In the genomic region with DNA sequence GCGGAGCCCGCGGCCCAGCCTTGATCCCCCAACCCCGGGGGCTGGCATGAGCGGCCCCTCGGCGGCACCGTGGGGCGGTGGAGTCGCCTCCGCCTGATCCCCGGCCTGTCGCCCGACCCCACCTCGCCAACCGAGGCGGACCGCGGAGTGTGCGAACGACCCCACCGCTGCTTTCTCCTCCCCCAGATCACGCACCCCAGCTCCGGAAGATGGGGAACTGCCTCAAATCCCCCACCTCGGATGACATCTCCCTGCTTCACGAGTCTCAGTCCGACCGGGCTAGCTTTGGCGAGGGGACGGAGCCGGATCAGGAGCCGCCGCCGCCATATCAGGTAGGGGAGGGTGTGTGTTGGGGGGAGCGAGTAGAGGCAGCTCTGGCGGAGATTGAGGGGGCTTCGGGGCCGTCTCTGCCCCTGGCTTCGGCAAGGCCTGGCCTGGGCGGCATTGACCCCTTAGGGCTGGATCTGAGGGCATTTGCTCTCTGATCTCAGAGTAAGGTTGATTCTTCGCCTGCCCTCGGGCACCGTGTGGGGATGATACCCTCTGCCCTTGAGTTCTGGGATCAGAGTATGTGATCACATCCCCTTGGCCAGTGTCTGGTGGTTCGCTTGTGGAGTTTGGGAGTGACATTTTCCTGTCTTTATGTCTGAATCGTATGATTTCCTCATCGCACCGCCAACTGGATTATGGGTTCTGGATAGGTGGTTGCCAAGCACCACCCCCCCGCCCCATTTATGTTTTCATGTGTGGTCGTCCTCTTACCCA, we compare ENCODE assay signal across 8 cellular contexts. TPM values are rescaled to one million over a fixed set of nuclear protein-coding genes. Genes with fewer than 3 reads are reported as not detected.
DNase-seq lines count a peak whose midpoint lies in the region; ATAC-seq and TF ChIP-seq lines count a peak whose summit lies in the region.

No MANE protein-coding gene starts in this region.

- H3K27ac Mint-ChIP-seq in activated CD4-positive, alpha-beta memory T cell treated with anti-CD3 and anti-CD28 coated beads for 36 hours = no peak overlapping the region
- H3K27ac Mint-ChIP-seq in endodermal cell = no peak overlapping the region

- 0% methylated on average over 5 to 49 of the region's 49 CpGs for WGBS in endodermal cell (ENCODE audit: insufficient coverage in 1 of 2, insufficient read length in 1 of 2), 2 experiments
- 0% methylated on average over 23 to 31 of the region's 49 CpGs for WGBS in mesodermal cell (ENCODE audit: insufficient coverage in 2 of 2), 2 experiments

- POLR2A ChIA-PET in GM10248 (lab: Yijun Ruan, JAX) = interaction anchor here (0.6 to 1.2 kb wide), 4 partner anchors 10 to 1175 kb away, joined by 3 to 6 read pairs (median 4); a partner anchor contains a TSS
- POLR2A ChIA-PET in activated CD4-positive, alpha-beta memory T cell treated with anti-CD3 and anti-CD28 coated beads for 36 hours (lab: Charles Lee) = interaction anchor here (1.2 to 1.6 kb wide), 3 partner anchors 11 to 60 kb away, joined by 3 to 5 read pairs (median 3); no protein-coding TSS in a partner anchor

- H3K27ac ChIP-seq in endodermal cell (ENCODE audit: low read depth, low read length) = peak overlapping the region; percentile 86
- peak overlapping the region; percentile 77 for H3K27ac ChIP-seq in mesodermal cell (ENCODE audit: low read depth, low read length, severe bottlenecking)

- intact Hi-C loops in activated CD4-positive, alpha-beta memory T cell treated with anti-CD3 and anti-CD28 coated beads for 36 hours (cut with micrococcal nuclease) = loop anchor here (1.0 to 5.0 kb wide), 5 partner anchors 22 to 1131 kb away; a partner anchor contains a TSS

- CTCF ChIA-PET in GM10248 (lab: Yijun Ruan, JAX) = interaction anchor here (1.1 to 2.1 kb wide), 5 partner anchors 27 to 60 kb away, joined by 3 to 7 read pairs (median 5); no protein-coding TSS in a partner anchor
- CTCF ChIA-PET in activated CD4-positive, alpha-beta memory T cell treated with anti-CD3 and anti-CD28 coated beads for 36 hours (lab: Charles Lee) = interaction anchor here (0.6 to 2.7 kb wide), 5 partner anchors 28 to 269 kb away, joined by 3 to 13 read pairs (median 3); no protein-coding TSS in a partner anchor

- H3K4me3 Mint-ChIP-seq in activated CD4-positive, alpha-beta memory T cell treated with anti-CD3 and anti-CD28 coated beads for 36 hours = no peak overlapping the region
- H3K4me3 Mint-ChIP-seq in endodermal cell = no peak overlapping the region

- H3K27me3 ChIP-seq in endodermal cell (ENCODE audit: control insufficient read depth, insufficient read depth, low read length, poor library complexity, severe bottlenecking) = no peaks in the 10 kb centered on the region

- no peaks in the 10 kb centered on the region for H3K27me3 Mint-ChIP-seq in activated CD4-positive, alpha-beta memory T cell treated with anti-CD3 and anti-CD28 coated beads for 36 hours
- peaks cover 3% of the 10 kb centered on the region for H3K27me3 Mint-ChIP-seq in endodermal cell (ENCODE audit: insufficient read depth)

- H3K4me1 Mint-ChIP-seq in activated CD4-positive, alpha-beta memory T cell treated with anti-CD3 and anti-CD28 coated beads for 36 hours (ENCODE audit: low read depth) = peaks cover 44% of the 10 kb centered on the region
- H3K4me1 Mint-ChIP-seq in endodermal cell = peaks cover 30% of the 10 kb centered on the region

- no peaks in the 10 kb centered on the region for H3K9me3 ChIP-seq in endodermal cell (ENCODE audit: control insufficient read depth, low read length)
- H3K9me3 ChIP-seq in mesodermal cell (ENCODE audit: control insufficient read depth, low read length) = no peaks in the 10 kb centered on the region

- no peaks in the 10 kb centered on the region for H3K36me3 Mint-ChIP-seq in activated CD4-positive, alpha-beta memory T cell treated with anti-CD3 and anti-CD28 coated beads for 36 hours
- H3K36me3 Mint-ChIP-seq in endodermal cell (ENCODE audit: low read depth) = peaks cover 6% of the 10 kb centered on the region

- no peaks in the 10 kb centered on the region for H3K36me3 ChIP-seq in endodermal cell (ENCODE audit: control insufficient read depth, insufficient read depth, low read length)
- peaks cover 15% of the 10 kb centered on the region for H3K36me3 ChIP-seq in mesodermal cell (ENCODE audit: control insufficient read depth, insufficient read depth, low read length)

- no peak for TF ChIP-seq CTCF in GM10248 (IDR thresholded peaks at IDR 0.05; ENCODE audit: control extremely low read depth, extremely low read depth, low read depth, missing control alignments)
- no peak for TF ChIP-seq CTCF in endodermal cell (conservative IDR thresholded peaks at IDR 0.05)

- peak overlapping the region; percentile 91 for H3K9ac ChIP-seq in endodermal cell (ENCODE audit: extremely low read depth, low read length, poor library complexity, severe bottlenecking)

- no peaks in the 10 kb centered on the region for H3K9me3 Mint-ChIP-seq in activated CD4-positive, alpha-beta memory T cell treated with anti-CD3 and anti-CD28 coated beads for 36 hours
- H3K9me3 Mint-ChIP-seq in endodermal cell = no peaks in the 10 kb centered on the region

- peak; percentile 1 for ATAC-seq in HG02623 (IDR thresholded peaks at IDR 0.05; ENCODE audit: unreplicated experiment)

- peak; percentile 33 for DNase-seq in GM10248 (ENCODE audit: extremely low spot score)
- DNase-seq in NCI-H1694 (lab: John Stamatoyannopoulos, UW) = peak; percentile 22
- DNase-seq in activated CD4-positive, alpha-beta memory T cell treated with anti-CD3 and anti-CD28 coated beads for 36 hours = peak; percentile 54
- DNase-seq in endodermal cell = peak; percentile 78
- DNase-seq in stimulated activated CD8-positive, alpha-beta memory T cell treated with anti-CD3 and anti-CD28 coated beads, Interleukin-7, amount 100 ng/mL, for 24 hours (ENCODE audit: low read depth) = peak; percentile 14
- DNase-seq in H4 (ENCODE audit: low spot score) = no peak

- peak overlapping the region; percentile 98 for H3K4me3 ChIP-seq in endodermal cell (ENCODE audit: low read length)
- H3K4me3 ChIP-seq in mesodermal cell (ENCODE audit: extremely low read depth, insufficient read depth, low read length, poor library complexity, severe bottlenecking) = peak overlapping the region; percentile 95

- H3K4me1 ChIP-seq in endodermal cell (ENCODE audit: control insufficient read depth, insufficient read depth, low read length) (no peaks in the 10 kb centered on the region), mesodermal cell (ENCODE audit: control insufficient read depth, insufficient read depth, low read length, poor library complexity, severe bottlenecking) (peaks cover 7% of the 10 kb centered on the region)

RNA-seq across cellular contexts. Expression of a gene that starts 0.7 kb away (rescaled TPM):
- 10 to 100 TPM; 26.3 to 31.9 TPM for total RNA-seq in activated CD4-positive, alpha-beta memory T cell treated with anti-CD3 and anti-CD28 coated beads for 36 hours
- 100 to 1,000 TPM in 1 of 2 donors, 10 to 100 TPM in 1; 84.1 to 103 TPM for total RNA-seq in endodermal cell
- polyA plus RNA-seq in endodermal cell (2013, experiment 1 of 2) = 68.5 TPM
- polyA plus RNA-seq in endodermal cell (2013, experiment 2 of 2) = 68.6 TPM
- 92.6 TPM for polyA plus RNA-seq in mesodermal cell (2013, experiment 1 of 2)
- 77.3 TPM for polyA plus RNA-seq in mesodermal cell (2013, experiment 2 of 2)
- 115 and 123 TPM in 2 replicates for total RNA-seq in H4 (2014; rRNA removed; shearing (Covaris generic))
